ENCODE assay signal across 7 cellular contexts in genomic region chr14:55028476-55028875, GRCh38. TPM values are rescaled to one million over a fixed set of nuclear protein-coding genes. Genes with fewer than 3 reads are reported as not detected.
A peak's percentile ranks its signal among the peaks of the same experiment; 100 is the strongest.
DNase-seq lines count a peak whose midpoint lies in the region; ATAC-seq and TF ChIP-seq lines count a peak whose summit lies in the region.

No MANE protein-coding gene starts in this region.

- peak overlapping the region; percentile 98 for H2AFZ ChIP-seq in GM23248
- no peak overlapping the region for H2AFZ ChIP-seq in PC-3 (ENCODE audit: low read length)

- H3K4me1 ChIP-seq in GM23248 (ENCODE audit: insufficient read depth) (peaks cover 35% of the 10 kb centered on the region), PC-3 (ENCODE audit: insufficient read depth, low read length) (peaks cover 34% of the 10 kb centered on the region)

- H3K9ac ChIP-seq in GM23248 (peak overlapping the region; percentile 91), PC-3 (ENCODE audit: low read length) (peak overlapping the region; percentile 86)

- peaks cover 15% of the 10 kb centered on the region; the same call in 1 of the 2 replicates for H3F3A ChIP-seq in GM23248 (ENCODE audit: insufficient read depth)
- H3F3A ChIP-seq in PC-3 (ENCODE audit: low read length, unreplicated experiment) = no peaks in the 10 kb centered on the region

- CTCF ChIA-PET in PC-3 (lab: Charles Lee) = interaction anchor here (0.5 to 1.0 kb wide), 3 partner anchors 23 to 125 kb away, joined by 3 to 6 read pairs (median 4); partner anchors contain the start of genes GCH1 and MAPK1IP1L

- H3K27me3 ChIP-seq in GM23248 (replicated peaks; ENCODE audit: insufficient read depth) = no peaks in the 10 kb centered on the region
- no peaks in the 10 kb centered on the region for H3K27me3 ChIP-seq in PC-3 (ENCODE audit: low read length)

- no peaks in the 10 kb centered on the region for H3K27me3 Mint-ChIP-seq in endothelial cell (ENCODE audit: unreplicated experiment)

- H3K9me3 Mint-ChIP-seq in endothelial cell (ENCODE audit: unreplicated experiment) = no peaks in the 10 kb centered on the region

- H3K27ac Mint-ChIP-seq in endothelial cell (ENCODE audit: unreplicated experiment) = peak overlapping the region; percentile 91

- H3K4me2 ChIP-seq in GM23248 (ENCODE audit: unreplicated experiment) = peak overlapping the region; percentile 98
- H3K4me2 ChIP-seq in PC-3 (ENCODE audit: low read length) = peak overlapping the region; percentile 80

- peak overlapping the region; percentile 90 for H3K4me3 Mint-ChIP-seq in endothelial cell (ENCODE audit: unreplicated experiment)

- peak overlapping the region; percentile 91 for H3K4me3 ChIP-seq in GM23248
- H3K4me3 ChIP-seq in PC-3 (ENCODE audit: low read length) = peak overlapping the region; percentile 75
- H3K4me3 ChIP-seq in retinal pigment epithelial cell (ENCODE audit: low read length) = peak overlapping the region; percentile 91

- H3K4me1 Mint-ChIP-seq in endothelial cell (ENCODE audit: unreplicated experiment) = peaks cover 45% of the 10 kb centered on the region

- ATAC-seq in PC-3 = no peak

- BruUV-seq in PC-3 (replicated peaks; lab: Mats Ljungman, UMichigan) = no TSS peak

- H3K36me3 ChIP-seq in GM23248 (ENCODE audit: low read depth) = no peaks in the 10 kb centered on the region
- H3K36me3 ChIP-seq in PC-3 (ENCODE audit: low read depth, low read length) = peaks cover 11% of the 10 kb centered on the region

- POLR2A ChIA-PET in PC-3 (lab: Charles Lee; ENCODE audit: unreplicated experiment) = no interaction called here

- in situ Hi-C loops in GM23248 (cut with MboI) = no loop called here

- H4K20me1 ChIP-seq in GM23248 (ENCODE audit: insufficient read depth) (peaks cover 4% of the 10 kb centered on the region; the same call in 1 of the 2 replicates), PC-3 (ENCODE audit: low read length) (peaks cover 35% of the 10 kb centered on the region)

- H3K79me2 ChIP-seq in GM23248 (ENCODE audit: insufficient read depth) = peaks cover 85% of the 10 kb centered on the region
- H3K79me2 ChIP-seq in PC-3 (ENCODE audit: low read length) = peaks cover 82% of the 10 kb centered on the region

- TF ChIP-seq CTCF in PC-3 (conservative IDR thresholded peaks at IDR 0.05; ENCODE audit: low read depth, low read length) (no peak), endothelial cell (IDR thresholded peaks at IDR 0.05; ENCODE audit: unreplicated experiment) (no peak), retinal pigment epithelial cell (conservative IDR thresholded peaks at IDR 0.05; ENCODE audit: low read depth, low read length) (no peak)

- no peaks in the 10 kb centered on the region for H3K9me3 ChIP-seq in GM23248 (ENCODE audit: low read depth)
- no peaks in the 10 kb centered on the region for H3K9me3 ChIP-seq in PC-3 (ENCODE audit: low read length)

- H3K36me3 Mint-ChIP-seq in endothelial cell (ENCODE audit: low read depth, unreplicated experiment) = no peaks in the 10 kb centered on the region

- 52 to 56% methylated on average over 4 of the region's 4 CpGs for WGBS in GM23248 (ENCODE audit: low coverage in 1 of 2, low lambda C conversion rate in 2 of 2, missing lambda C conversion rate in 2 of 2), 2 experiments

- H3K27ac ChIP-seq in GM23248 (peak overlapping the region; percentile 84; the same call in 1 of the 2 replicates), PC-3 (ENCODE audit: low read length) (no peak overlapping the region)

- DNase-seq in GM23248 = no peak
- DNase-seq in PC-3 = no peak
- DNase-seq in endothelial cell (ENCODE audit: low spot score) = no peak
- DNase-seq in retinal pigment epithelial cell (ENCODE audit: low read depth) = no peak
- no peak for DNase-seq in NCI-H1092 treated with DMSO at 0.1 percent for 48 hours (lab: John Stamatoyannopoulos, UW)
- DNase-seq in superior temporal gyrus (ENCODE audit: extremely low spot score) = no peak
- no peak for DNase-seq in NCI-H226

- H3K9me2 ChIP-seq in GM23248 (ENCODE audit: insufficient read depth) (no peaks in the 10 kb centered on the region), PC-3 (replicated peaks; ENCODE audit: low read length) (no peaks in the 10 kb centered on the region)

- intact Hi-C loops in PC-3 (cut with micrococcal nuclease) = no loop called here

RNA-seq across cellular contexts. Expression of gene SOCS4, which starts 1.4 kb away (rescaled TPM):
- total RNA-seq in GM23248 (2014; rRNA removed; shearing (Covaris generic)) = 15.7 TPM in 2 replicates
- polyA plus RNA-seq in GM23248 (2016; fragmentation: Nextera tagmentation; extraction: Ambion mirVana) = 7.4 and 7.7 TPM in 2 replicates
- total RNA-seq in PC-3 (2014; rRNA removed) (21.9 and 22.5 TPM in 2 replicates), endothelial cell (ENCODE audit: unreplicated experiment) (23.7 TPM)

RNA-seq across cellular contexts. Expression of gene WDHD1, which starts 1.6 kb away (rescaled TPM):
- total RNA-seq in GM23248 (2014; rRNA removed; shearing (Covaris generic)) = 6.3 and 9.6 TPM in 2 replicates
- 6.6 and 7.5 TPM in 2 replicates for polyA plus RNA-seq in GM23248 (2016; fragmentation: Nextera tagmentation; extraction: Ambion mirVana)
- total RNA-seq in PC-3 (2014; rRNA removed) (45.9 and 47.1 TPM in 2 replicates), endothelial cell (ENCODE audit: unreplicated experiment) (15.0 TPM)

RNA-seq across cellular contexts. Expression of gene MAPK1IP1L, which starts 23.0 kb away (rescaled TPM):
- total RNA-seq in GM23248 (2014; rRNA removed; shearing (Covaris generic)) = 79.4 and 92.6 TPM in 2 replicates
- 89.0 and 92.5 TPM in 2 replicates for polyA plus RNA-seq in GM23248 (2016; fragmentation: Nextera tagmentation; extraction: Ambion mirVana)
- 73.9 and 75.9 TPM in 2 replicates for total RNA-seq in PC-3 (2014; rRNA removed)
- 106 TPM for total RNA-seq in endothelial cell (ENCODE audit: unreplicated experiment)
